8 cellular contexts compared by ENCODE assay signal in genomic region chr19:58395220-58395978, GRCh38. TPM values are rescaled to one million over a fixed set of nuclear protein-coding genes. Genes with fewer than 3 reads are reported as not detected.
DNase-seq lines count a peak whose midpoint lies in the region; ATAC-seq and TF ChIP-seq lines count a peak whose summit lies in the region.

Gene RNF225 (plus strand): TSS chr19:58395656. CDS start chr19:58396090, 434 bp downstream.

- no peak for TF ChIP-seq POLR2A in sigmoid colon (IDR thresholded peaks at IDR 0.05)

- no peaks in the 10 kb centered on the region for H3K9me2 ChIP-seq in PC-3 (replicated peaks; ENCODE audit: low read length)

- H3K9me3 ChIP-seq in PC-3 (ENCODE audit: low read length): no peaks in the 10 kb centered on the region
- H3K9me3 ChIP-seq in fibroblast of lung (ENCODE audit: control insufficient read depth, insufficient read depth, low read depth, low read length): no peaks in the 10 kb centered on the region
- H3K9me3 ChIP-seq in sigmoid colon: no peaks in the 10 kb centered on the region

- H3K27me3 ChIP-seq in PC-3 (ENCODE audit: low read length): no peaks in the 10 kb centered on the region
- no peaks in the 10 kb centered on the region for H3K27me3 ChIP-seq in fibroblast of lung (ENCODE audit: control insufficient read depth, insufficient read depth, low read length)
- H3K27me3 ChIP-seq in sigmoid colon: peaks cover 9 to 31% (median 26%) of the 10 kb centered on the region in 3 donors

- CTCF ChIA-PET in PC-3 (lab: Charles Lee): no interaction called here

- H3F3A ChIP-seq in PC-3 (ENCODE audit: low read length, unreplicated experiment): peaks cover 22% of the 10 kb centered on the region

- 25 to 42% methylated on average over 21 of the region's 21 CpGs for WGBS in sigmoid colon, 2 donors

- POLR2A ChIA-PET in PC-3 (lab: Charles Lee; ENCODE audit: unreplicated experiment): no interaction called here

- no TSS peak for BruUV-seq in PC-3 (replicated peaks; lab: Mats Ljungman, UMichigan)

- DNase-seq in NCI-H526 (lab: John Stamatoyannopoulos, UW): peak; percentile 29 to 66
- no peak for DNase-seq in NCI-H526 treated with DMSO at 0.1 percent for 48 hours (lab: John Stamatoyannopoulos, UW)
- DNase-seq in PC-3: peak; percentile 83
- no peak for DNase-seq in fibroblast of lung (ENCODE audit: low read depth in 2 of 2)
- no peak for DNase-seq in NCI-H2171 (lab: John Stamatoyannopoulos, UW)
- no peak for DNase-seq in C1 segment of cervical spinal cord (lab: John Stamatoyannopoulos, UW)
- DNase-seq in sigmoid colon: no peak

- TF ChIP-seq CTCF in PC-3 (conservative IDR thresholded peaks at IDR 0.05; ENCODE audit: low read depth, low read length) (no peak), fibroblast of lung (conservative IDR thresholded peaks at IDR 0.05 in 1 of 2, IDR thresholded peaks at IDR 0.05 in 1 of 2; ENCODE audit: low read depth in 1 of 2, low read length in 2 of 2) (no peak), sigmoid colon (IDR thresholded peaks at IDR 0.05) (no peak)

- H3K79me2 ChIP-seq in PC-3 (ENCODE audit: low read length) (peaks cover 31% of the 10 kb centered on the region), fibroblast of lung (ENCODE audit: control insufficient read depth, insufficient read depth, low read length) (peaks cover 9% of the 10 kb centered on the region)

- peak; percentile 59 for ATAC-seq in PC-3

- H2AFZ ChIP-seq in PC-3 (ENCODE audit: low read length): no peak within 1 kb of the TSS
- no peak within 1 kb of the TSS for H2AFZ ChIP-seq in fibroblast of lung (ENCODE audit: low read length)

- H3K36me3 ChIP-seq in PC-3 (ENCODE audit: low read depth, low read length) (peaks cover 42% of the 10 kb centered on the region), fibroblast of lung (ENCODE audit: control insufficient read depth, insufficient read depth, low read length) (peaks cover 21% of the 10 kb centered on the region), sigmoid colon (peaks cover 0 to 49% (median 29%) of the 10 kb centered on the region in 4 donors)

- H4K20me1 ChIP-seq in PC-3 (ENCODE audit: low read length): peaks cover 41% of the 10 kb centered on the region
- no peaks in the 10 kb centered on the region for H4K20me1 ChIP-seq in fibroblast of lung (ENCODE audit: control insufficient read depth, extremely low read depth, insufficient read depth, low read length)

- intact Hi-C loops in PC-3 (cut with micrococcal nuclease): no loop called here
- intact Hi-C loops in sigmoid colon (cut with DNase I): no loop called here

- H3K9ac ChIP-seq in PC-3 (ENCODE audit: low read length): no peak within 1 kb of the TSS
- H3K9ac ChIP-seq in fibroblast of lung (ENCODE audit: insufficient read depth, low read length): no peak within 1 kb of the TSS

- H3K4me3 ChIP-seq in PC-3 (ENCODE audit: low read length) (no peak within 1 kb of the TSS), fibroblast of lung (replicated peaks in 1 of 4; ENCODE audit: control extremely low read depth in 1 of 4, insufficient read depth in 1 of 4, low read depth in 3 of 4, low read length in 4 of 4) (no peak within 1 kb of the TSS), skin epidermis (peak within 1 kb of the TSS in 5 of 7 experiments; percentile 24 to 40 (median 28)), sigmoid colon (no peak within 1 kb of the TSS)

- H3K27ac ChIP-seq in PC-3 (ENCODE audit: low read length): peak within 1 kb of the TSS; percentile 6; the same call in 1 of the 2 replicates
- no peak within 1 kb of the TSS for H3K27ac ChIP-seq in fibroblast of lung (ENCODE audit: insufficient read depth, low read length)
- H3K27ac ChIP-seq in skin epidermis: peak within 1 kb of the TSS in 18 of 21 experiments; percentile 1 to 85 (median 62)
- no peak within 1 kb of the TSS for H3K27ac ChIP-seq in sigmoid colon

- H3K4me2 ChIP-seq in PC-3 (ENCODE audit: low read length) (no peak within 1 kb of the TSS), fibroblast of lung (ENCODE audit: extremely low read depth, insufficient read depth, low read length) (peak within 1 kb of the TSS; percentile 8)

- H3K4me1 ChIP-seq in PC-3 (ENCODE audit: insufficient read depth, low read length): peaks cover 28% of the 10 kb centered on the region
- H3K4me1 ChIP-seq in fibroblast of lung (ENCODE audit: control insufficient read depth, extremely low read depth, insufficient read depth, low read length): no peaks in the 10 kb centered on the region
- peaks cover 0 to 18% (median 14%) of the 10 kb centered on the region in 4 donors for H3K4me1 ChIP-seq in sigmoid colon

- no peak for TF ChIP-seq EP300 in sigmoid colon (IDR thresholded peaks at IDR 0.05)

RNA-seq across cellular contexts. Expression of gene RNF225, which starts in this region (rescaled TPM):
- total RNA-seq in PC-3 (2014; rRNA removed) (2.2 TPM in 1 of 2 replicates, not detected in the other), fibroblast of lung (under 0.01 TPM in 1 of 2 replicates, not detected in the other), sigmoid colon (not detected)
- polyA plus RNA-seq in fibroblast of lung (not detected in 2 replicates), sigmoid colon (under 1 TPM in 1 of 3 donors, not detected in 2; 0.07 TPM)
- not detected in 2 replicates for polyA plus RNA-seq in fibroblast of lung (2012)
- polyA minus RNA-seq in fibroblast of lung (ENCODE audit: low replicate concordance): not detected in 2 replicates

Comparison
In these comparisons a context has a peak if more than half of its experiments do, and no peak if none do; other contexts are left out.
1. DNase-seq: peak in NCI-H526 (2 of 2) and PC-3 (single experiment); none in NCI-H526 treated with DMSO at 0.1 percent for 48 hours (single experiment), fibroblast of lung (0 of 2), NCI-H2171 (single experiment), C1 segment of cervical spinal cord (0 of 14) and sigmoid colon (single experiment).
2. H3K27ac ChIP-seq: peak in PC-3 (single experiment) and skin epidermis (18 of 21); none in fibroblast of lung (single experiment) and sigmoid colon (0 of 4).
3. H3K4me3 ChIP-seq: peak in skin epidermis (5 of 7); none in PC-3 (single experiment), fibroblast of lung (0 of 4) and sigmoid colon (0 of 4).